2 cellular contexts compared by ENCODE assay signal in genomic region chr7:83793558-83793957, GRCh38.
A peak's percentile ranks its signal among the peaks of the same experiment; 100 is the strongest.
TF ChIP-seq lines count a peak whose summit lies in the region.

No MANE protein-coding gene starts in this region.

TF ChIP-seq in HepG2, 621 proteins besides CTCF, POLR2A, EP300 and RAD21:
- TF ChIP-seq MAFK (conservative IDR thresholded peaks at IDR 0.05 in 1 of 2, IDR thresholded peaks at IDR 0.05 in 1 of 2; ENCODE audit: low read length in 2 of 2) (peak; percentile 31 to 54; a peak in 2 of 4 replicates), ZEB1 (IDR thresholded peaks at IDR 0.05; ENCODE audit: insufficient replicate concordance, low read depth) (no peak)

TF ChIP-seq in H1, 55 proteins besides CTCF, POLR2A, EP300 and RAD21:
- TF ChIP-seq RNF2 (IDR thresholded peaks at IDR 0.05; ENCODE audit: borderline replicate concordance, low read depth, low read length, missing control alignments, poor library complexity, severe bottlenecking) (no peak), KDM4A (IDR thresholded peaks at IDR 0.05; ENCODE audit: low read depth, low read length, severe bottlenecking) (no peak), MAFK (IDR thresholded peaks at IDR 0.05; ENCODE audit: low read depth, low read length) (no peak), SP4 (IDR thresholded peaks at IDR 0.05; ENCODE audit: low read length) (no peak), CBX5 (IDR thresholded peaks at IDR 0.05; ENCODE audit: low read depth, low read length) (no peak), CBX8 (IDR thresholded peaks at IDR 0.05; ENCODE audit: borderline replicate concordance, low read depth, low read length) (no peak), ZNF274 (IDR thresholded peaks at IDR 0.05; ENCODE audit: borderline replicate concordance, extremely low read depth, low read length) (no peak), RXRA (IDR thresholded peaks at IDR 0.05; ENCODE audit: insufficient read depth, low read depth, low read length) (no peak), FOSL1 (IDR thresholded peaks at IDR 0.05; ENCODE audit: insufficient read depth, low read depth, low read length) (no peak), YY1 (IDR thresholded peaks at IDR 0.05; ENCODE audit: low read depth, low read length) (no peak), SP1 (IDR thresholded peaks at IDR 0.05; ENCODE audit: low read depth, low read length) (no peak), RBBP5 (IDR thresholded peaks at IDR 0.05; ENCODE audit: borderline replicate concordance, low read depth, low read length) (no peak), KDM1A (IDR thresholded peaks at IDR 0.05; ENCODE audit: borderline replicate concordance, low read length) (no peak), SIX5 (IDR thresholded peaks at IDR 0.05; ENCODE audit: low read depth, low read length) (no peak)
